Comparison of ENCODE assay signal across 8 cellular contexts in the genomic region with DNA sequence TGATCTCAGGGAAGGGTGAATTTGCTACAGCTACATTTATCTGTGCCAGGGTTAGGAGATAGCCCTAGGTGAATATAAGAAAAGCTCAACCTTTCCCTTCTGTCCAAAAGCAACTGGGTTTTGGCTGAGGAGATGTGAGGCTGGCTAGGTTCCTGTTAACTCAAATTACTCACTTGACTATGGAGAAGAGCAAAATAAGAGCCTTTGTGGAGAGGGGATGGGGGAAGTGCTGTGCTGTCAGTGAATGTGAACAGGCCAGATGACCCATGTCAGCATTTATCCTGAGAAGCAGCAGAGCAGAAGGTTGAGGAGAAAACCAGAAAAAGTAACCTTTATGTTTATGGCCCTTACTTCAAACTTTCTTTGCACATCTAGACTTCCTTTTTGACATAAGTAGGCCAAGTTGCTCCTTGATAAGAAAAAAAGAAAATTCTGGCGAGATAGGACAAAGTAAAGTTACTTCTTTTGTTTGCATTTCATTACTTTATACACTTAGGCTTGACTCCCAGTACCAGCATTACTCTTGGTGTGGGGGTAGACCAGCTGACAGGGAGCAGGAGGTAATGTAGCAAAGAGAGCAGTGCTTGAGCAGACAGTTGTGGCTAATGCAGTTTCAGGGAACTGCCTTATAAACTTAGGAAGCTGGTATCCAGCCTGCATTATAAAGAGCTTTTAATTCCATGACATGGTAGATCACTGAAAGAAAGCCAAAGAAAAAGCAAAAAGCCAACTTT. TPM values are rescaled to one million over a fixed set of nuclear protein-coding genes. Genes with fewer than 3 reads are reported as not detected.
A peak's percentile ranks its signal among the peaks of the same experiment; 100 is the strongest.
DNase-seq lines count a peak whose midpoint lies in the region; ATAC-seq and TF ChIP-seq lines count a peak whose summit lies in the region.

No MANE protein-coding gene starts in this region.

- H3K36me3 Mint-ChIP-seq in activated naive CD4-positive, alpha-beta T cell treated with anti-CD3 and anti-CD28 coated beads, Interleukin-2, amount 10 ng/mL, durations not matched to agents 7 days and 5 days, result peaks cover 14% of the 10 kb centered on the region
- H3K36me3 Mint-ChIP-seq in activated naive CD8-positive, alpha-beta T cell, result peaks cover 3% of the 10 kb centered on the region

- no peak overlapping the region for H3K4me3 ChIP-seq in upper lobe of right lung

- H3K27ac Mint-ChIP-seq in activated naive CD4-positive, alpha-beta T cell treated with anti-CD3 and anti-CD28 coated beads, Interleukin-2, amount 10 ng/mL, durations not matched to agents 7 days and 5 days, result peak overlapping the region; percentile 6
- H3K27ac Mint-ChIP-seq in activated naive CD8-positive, alpha-beta T cell, result peak overlapping the region; percentile 48

- intact Hi-C loops in upper lobe of right lung (cut with DNase I), result no loop called here

- H3K9me3 Mint-ChIP-seq in activated naive CD4-positive, alpha-beta T cell treated with anti-CD3 and anti-CD28 coated beads, Interleukin-2, amount 10 ng/mL, durations not matched to agents 7 days and 5 days, result no peaks in the 10 kb centered on the region
- H3K9me3 Mint-ChIP-seq in activated naive CD8-positive, alpha-beta T cell (ENCODE audit: low read depth), result no peaks in the 10 kb centered on the region

- H3K4me1 Mint-ChIP-seq in activated naive CD4-positive, alpha-beta T cell treated with anti-CD3 and anti-CD28 coated beads, Interleukin-2, amount 10 ng/mL, durations not matched to agents 7 days and 5 days, result peaks cover 28% of the 10 kb centered on the region
- H3K4me1 Mint-ChIP-seq in activated naive CD8-positive, alpha-beta T cell (ENCODE audit: low read depth), result peaks cover 61% of the 10 kb centered on the region

- H3K9me3 ChIP-seq in upper lobe of right lung, result no peaks in the 10 kb centered on the region

- no peaks in the 10 kb centered on the region for H3K27me3 ChIP-seq in upper lobe of right lung

- H3K4me1 ChIP-seq in upper lobe of right lung, result peaks cover 17% of the 10 kb centered on the region

- TF ChIP-seq CTCF in upper lobe of right lung (IDR thresholded peaks at IDR 0.05), result no peak

- no peak overlapping the region for H3K4me3 Mint-ChIP-seq in activated naive CD4-positive, alpha-beta T cell treated with anti-CD3 and anti-CD28 coated beads, Interleukin-2, amount 10 ng/mL, durations not matched to agents 7 days and 5 days
- H3K4me3 Mint-ChIP-seq in activated naive CD8-positive, alpha-beta T cell, result no peak overlapping the region

- no peaks in the 10 kb centered on the region for H3K27me3 Mint-ChIP-seq in activated naive CD4-positive, alpha-beta T cell treated with anti-CD3 and anti-CD28 coated beads, Interleukin-2, amount 10 ng/mL, durations not matched to agents 7 days and 5 days
- no peaks in the 10 kb centered on the region for H3K27me3 Mint-ChIP-seq in activated naive CD8-positive, alpha-beta T cell

- H3K27ac ChIP-seq in upper lobe of right lung, result no peak overlapping the region

- ATAC-seq in upper lobe of right lung, result peak; percentile 67

- DNase-seq in activated naive CD4-positive, alpha-beta T cell treated with anti-CD3 and anti-CD28 coated beads, Interleukin-2, amount 10 ng/mL, durations not matched to agents 7 days and 5 days, result no peak
- no peak for DNase-seq in activated naive CD4-positive, alpha-beta T cell (lab: John Stamatoyannopoulos, UW)
- DNase-seq in kidney glomerular epithelial cell (lab: John Stamatoyannopoulos, UW), result peak; percentile 30
- no peak for DNase-seq in upper lobe of right lung
- no peak for DNase-seq in mucosa of gallbladder (ENCODE audit: low spot score)
- no peak for DNase-seq in HuH-7.5 (ENCODE audit: low spot score)
- no peak for DNase-seq in NAMALWA (ENCODE audit: low spot score)

- CTCF ChIA-PET in activated naive CD4-positive, alpha-beta T cell treated with anti-CD3 and anti-CD28 coated beads, Interleukin-2, amount 10 ng/mL, durations not matched to agents 7 days and 5 days (lab: Charles Lee), result no interaction called here

- no peaks in the 10 kb centered on the region for H3K36me3 ChIP-seq in upper lobe of right lung

RNA-seq across cellular contexts. Expression of a gene that starts 21.3 kb away (rescaled TPM):
- 20.9 TPM for total RNA-seq in upper lobe of right lung
- total RNA-seq in mucosa of gallbladder, result 41.2 TPM
